In the genomic region with DNA sequence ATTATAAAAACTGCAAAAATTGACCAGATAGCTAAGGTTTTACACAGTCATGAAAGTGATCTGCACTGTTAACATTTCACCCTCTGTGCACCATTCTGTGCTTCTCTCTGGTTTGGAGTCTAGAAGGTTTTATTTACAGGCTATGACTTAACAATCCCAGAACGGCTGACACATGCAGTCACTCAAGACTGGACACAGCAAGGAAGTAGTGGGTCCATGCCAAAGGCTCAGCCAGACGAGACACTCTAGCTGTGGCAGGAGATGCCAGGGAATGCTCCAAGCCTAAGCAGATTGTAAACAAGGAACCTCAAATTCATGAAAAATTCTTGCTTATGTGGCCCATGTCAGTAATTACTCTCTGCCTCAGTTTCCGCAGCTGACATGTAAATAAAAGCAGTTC, we compare ENCODE assay signal across 28 cellular contexts.
"Had no signal": no experiment of that assay in that cellular context is flagged by ENCODE, and none has a peak within 500 bp of the region (broad histone marks: within the 10 kb centered on the region; RNA-seq: fewer than 3 reads in every experiment).

No MANE protein-coding gene starts in this region.

- H3K9me3 Mint-ChIP-seq: activated CD4-positive, alpha-beta memory T cell treated with anti-CD3 and anti-CD28 coated beads for 36 hours; activated CD4-positive, alpha-beta T cell treated with anti-CD3 and anti-CD28 coated beads, Interleukin-2, amount 10 ng/mL, durations not matched to agents 7 days and 5 days; activated naive CD4-positive, alpha-beta T cell treated with anti-CD3 and anti-CD28 coated beads, Interleukin-2, amount 50 U/mL, for 72 hours had no signal

- H3K9me3 ChIP-seq: Peyer's patch had no signal

- H3K27ac ChIP-seq: KMS-11, Peyer's patch, VCaP had no signal

- H3K27me3 ChIP-seq: Peyer's patch had no signal

- H3K4me3 Mint-ChIP-seq: activated CD4-positive, alpha-beta memory T cell treated with anti-CD3 and anti-CD28 coated beads for 36 hours; activated CD4-positive, alpha-beta T cell treated with anti-CD3 and anti-CD28 coated beads, Interleukin-2, amount 10 ng/mL, durations not matched to agents 7 days and 5 days; activated T-cell treated with anti-CD3 and anti-CD28 coated beads, Interleukin-2, amount 50 U/mL, for 4 hours; T-helper 17 cell had no signal

- H3K4me3 ChIP-seq: Peyer's patch had no signal

- H3K36me3 Mint-ChIP-seq: activated CD4-positive, alpha-beta memory T cell treated with anti-CD3 and anti-CD28 coated beads for 36 hours; activated naive CD4-positive, alpha-beta T cell treated with anti-CD3 and anti-CD28 coated beads, Interleukin-2, amount 50 U/mL, for 72 hours had no signal

- DNase-seq: activated CD4-positive, alpha-beta memory T cell treated with anti-CD3 and anti-CD28 coated beads for 36 hours; activated CD4-positive, alpha-beta T cell treated with anti-CD3 and anti-CD28 coated beads, Interleukin-2, amount 10 ng/mL, durations not matched to agents 7 days and 5 days; activated CD4-positive, CD25-positive, alpha-beta regulatory T cell; activated CD8-positive, alpha-beta memory T cell treated with anti-CD3 and anti-CD28 coated beads for 24 hours; activated effector memory CD4-positive, alpha-beta T cell treated with anti-CD3 and anti-CD28 coated beads, Interleukin-2, amount 50 U/mL, for 16 hours; activated naive CD4-positive, alpha-beta T cell treated with Interleukin-2 at 50 U/mL for 16 hours; activated T-cell treated with anti-CD3 and anti-CD28 coated beads, Interleukin-2, amount 50 U/mL, for 4 hours; amygdala; MV-4-11; NCI-H1092 treated with DMSO at 0.1 percent for 48 hours; NCI-H1417 treated with DMSO at 0.1 percent for 48 hours; NCI-H1694; NCI-H2029; NCI-H2107; NCI-H345; NCI-H510A; NCI-H526 treated with DMSO at 0.1 percent for 48 hours; NCI-H82; NK-92 treated with Interleukin-12 subunit alpha and Interleukin-12 subunit beta, amount 100 ng/mL, for 24 hours; OCI-M1; Peyer's patch; SHP77 treated with DMSO at 0.1 percent for 48 hours; T-helper 17 cell; T-helper 9 cell had no signal

- H3K4me1 Mint-ChIP-seq: activated CD4-positive, alpha-beta T cell treated with anti-CD3 and anti-CD28 coated beads, Interleukin-2, amount 10 ng/mL, durations not matched to agents 7 days and 5 days; T-helper 17 cell had no signal

- ATAC-seq: activated naive CD4-positive, alpha-beta T cell treated with anti-CD3 and anti-CD28 coated beads, Interleukin-2, amount 50 U/mL, for 72 hours; activated T-cell treated with anti-CD3 and anti-CD28 coated beads, Interleukin-2, amount 50 U/mL, for 4 hours; HepG2; T-helper 17 cell had no signal

- H3K27ac Mint-ChIP-seq: activated CD4-positive, alpha-beta memory T cell treated with anti-CD3 and anti-CD28 coated beads for 36 hours; activated CD4-positive, alpha-beta T cell treated with anti-CD3 and anti-CD28 coated beads, Interleukin-2, amount 10 ng/mL, durations not matched to agents 7 days and 5 days; activated naive CD4-positive, alpha-beta T cell treated with anti-CD3 and anti-CD28 coated beads, Interleukin-2, amount 50 U/mL, for 72 hours; T-helper 17 cell had no signal

- H3K4me1 ChIP-seq: Peyer's patch had no signal
